ENCODE assay signal across 1 cellular context in the genomic region with DNA sequence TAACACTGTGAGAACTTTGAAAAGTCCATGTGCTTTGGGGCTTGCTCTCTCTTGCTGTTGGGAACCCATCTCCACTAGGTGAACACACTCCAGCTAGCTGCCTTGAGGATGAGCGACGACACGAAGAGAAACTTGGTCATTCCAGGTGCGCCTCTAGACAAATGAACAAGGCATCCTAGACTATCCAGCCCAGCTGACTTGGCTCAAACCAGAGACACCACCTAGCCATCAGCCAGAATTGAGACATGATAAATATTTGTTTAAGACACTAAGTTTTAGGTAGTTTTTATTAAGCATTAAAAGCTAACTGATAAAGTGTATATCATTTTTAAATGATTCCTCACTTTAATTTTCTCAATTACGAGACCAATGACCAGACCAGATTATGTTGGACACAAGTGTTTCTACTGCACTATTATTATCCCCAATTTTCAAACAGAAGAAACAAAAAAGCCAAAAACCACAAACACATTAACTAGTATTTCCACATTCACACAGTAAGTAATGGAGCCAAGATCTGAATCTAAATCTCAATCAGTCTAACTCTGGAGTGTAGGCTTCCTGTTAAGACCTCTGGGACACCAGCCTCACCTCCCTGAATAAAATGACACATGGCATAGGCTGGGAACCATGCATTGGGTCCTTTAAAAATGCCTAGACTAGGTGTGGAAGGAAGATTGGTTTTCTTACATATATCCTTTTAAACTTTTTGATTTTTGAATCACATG.
TF ChIP-seq lines count a peak whose summit lies in the region.

No MANE protein-coding gene starts in this region.

TF ChIP-seq in H1, 55 proteins besides CTCF, POLR2A, EP300 and RAD21:
- no peak for TF ChIP-seq CREB1 (IDR thresholded peaks at IDR 0.05)
- TF ChIP-seq SP2 (IDR thresholded peaks at IDR 0.05; ENCODE audit: low read length), result no peak
- TF ChIP-seq TAF1 (IDR thresholded peaks at IDR 0.05; ENCODE audit: low read depth, low read length), result no peak
- TF ChIP-seq SAP30 (IDR thresholded peaks at IDR 0.05; ENCODE audit: insufficient read depth, insufficient replicate concordance, low read length), result no peak
- TF ChIP-seq JUN (IDR thresholded peaks at IDR 0.05; ENCODE audit: low read depth, low read length), result no peak
- no peak for TF ChIP-seq ASH2L (IDR thresholded peaks at IDR 0.05; ENCODE audit: low read length)
- no peak for TF ChIP-seq EGR1 (IDR thresholded peaks at IDR 0.05; ENCODE audit: borderline replicate concordance, low read depth, low read length)
- TF ChIP-seq, protein P1, sequence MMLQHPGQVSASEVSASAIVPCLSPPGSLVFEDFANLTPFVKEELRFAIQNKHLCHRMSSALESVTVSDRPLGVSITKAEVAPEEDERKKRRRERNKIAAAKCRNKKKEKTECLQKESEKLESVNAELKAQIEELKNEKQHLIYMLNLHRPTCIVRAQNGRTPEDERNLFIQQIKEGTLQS (IDR thresholded peaks at IDR 0.05; ENCODE audit: insufficient read depth, low read depth, low read length), result no peak
- TF ChIP-seq RXRA (IDR thresholded peaks at IDR 0.05; ENCODE audit: insufficient read depth, low read depth, low read length), result no peak
- TF ChIP-seq HDAC6 (IDR thresholded peaks at IDR 0.05; ENCODE audit: low read depth, low read length), result no peak
- TF ChIP-seq ZNF274 (IDR thresholded peaks at IDR 0.05; ENCODE audit: borderline replicate concordance, extremely low read depth, low read length), result no peak
- no peak for TF ChIP-seq SP4 (IDR thresholded peaks at IDR 0.05; ENCODE audit: low read length)
- no peak for TF ChIP-seq RFX5 (IDR thresholded peaks at IDR 0.05; ENCODE audit: borderline replicate concordance, low read depth, low read length)
- no peak for TF ChIP-seq TAF7 (optimal IDR thresholded peaks at IDR 0.05; ENCODE audit: borderline replicate concordance, low read depth, low read length)
- TF ChIP-seq SP1 (IDR thresholded peaks at IDR 0.05; ENCODE audit: low read depth, low read length), result no peak
- TF ChIP-seq, protein P2, sequence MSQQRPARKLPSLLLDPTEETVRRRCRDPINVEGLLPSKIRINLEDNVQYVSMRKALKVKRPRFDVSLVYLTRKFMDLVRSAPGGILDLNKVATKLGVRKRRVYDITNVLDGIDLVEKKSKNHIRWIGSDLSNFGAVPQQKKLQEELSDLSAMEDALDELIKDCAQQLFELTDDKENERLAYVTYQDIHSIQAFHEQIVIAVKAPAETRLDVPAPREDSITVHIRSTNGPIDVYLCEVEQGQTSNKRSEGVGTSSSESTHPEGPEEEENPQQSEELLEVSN (IDR thresholded peaks at IDR 0.05), result no peak
- TF ChIP-seq MAFK (IDR thresholded peaks at IDR 0.05; ENCODE audit: low read depth, low read length), result no peak
- TF ChIP-seq BCL11A (IDR thresholded peaks at IDR 0.05; ENCODE audit: low read depth in 2 of 2, low read length in 2 of 2), result no peak
- no peak for TF ChIP-seq FOSL1 (IDR thresholded peaks at IDR 0.05; ENCODE audit: insufficient read depth, low read depth, low read length)
- TF ChIP-seq POLR2AphosphoS5 (IDR thresholded peaks at IDR 0.05; ENCODE audit: low read depth, low read length), result no peak
TF ChIP-seq in H1: peak in this region for 0.
